ENCODE assay signal across 8 cellular contexts in the genomic region with DNA sequence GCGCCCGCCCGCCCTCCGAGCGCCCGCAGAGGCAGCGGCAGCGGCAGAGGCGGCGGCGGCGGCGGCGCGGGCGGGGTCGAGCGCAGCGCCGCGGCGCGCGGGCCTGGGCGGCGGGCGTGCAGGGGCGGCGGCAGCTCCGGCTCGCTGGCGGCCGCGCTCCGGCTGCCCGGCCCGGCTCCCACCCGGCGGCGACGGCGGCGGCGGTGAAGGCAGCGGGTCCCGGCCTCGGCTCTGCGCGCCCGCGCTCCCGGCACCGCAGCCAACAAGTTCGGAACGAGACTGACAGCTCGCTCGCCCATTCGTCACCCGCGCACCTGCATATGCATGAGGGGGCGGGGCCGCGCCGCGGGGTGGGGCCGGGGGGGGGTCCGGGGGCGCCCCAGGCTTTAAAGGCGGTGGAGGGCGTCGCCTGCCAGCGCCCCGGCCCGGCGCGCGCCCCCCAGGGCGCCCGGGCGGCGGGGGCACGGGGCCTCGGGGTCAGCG. TPM values are rescaled to one million over a fixed set of nuclear protein-coding genes. Genes with fewer than 3 reads are reported as not detected.
DNase-seq lines count a peak whose midpoint lies in the region; ATAC-seq and TF ChIP-seq lines count a peak whose summit lies in the region.

A gene (minus strand): TSS at position 281 of the 483 bp plus-strand sequence. CDS start 356 bp downstream, outside the sequence.

- H2AK5ac ChIP-seq in mesenchymal stem cell (ENCODE audit: low read length, severe bottlenecking), result no peak within 1 kb of the TSS

- no peak within 1 kb of the TSS for H2AFZ ChIP-seq in mesenchymal stem cell (ENCODE audit: low read depth, low read length)

- under 1% methylated on average over 38 of the region's 84 CpGs for WGBS in mesenchymal stem cell

- peak within 1 kb of the TSS; percentile 71 for H3K4me3 Mint-ChIP-seq in stimulated activated effector memory CD8-positive, alpha-beta T cell treated with anti-CD3 and anti-CD28 coated beads, Interleukin-12 subunit alpha, Interleukin-12 subunit beta, amount 100 ng/mL, for 72 hours

- H3K36me3 ChIP-seq in DOHH2 (ENCODE audit: control insufficient read depth, low read length), result no peaks in the 10 kb centered on the region
- H3K36me3 ChIP-seq in mesenchymal stem cell (ENCODE audit: control insufficient read depth in 1 of 2, insufficient read depth in 2 of 2, low read depth in 1 of 2, low read length in 2 of 2), result no peaks in the 10 kb centered on the region

- H3F3A ChIP-seq in DOHH2 (ENCODE audit: control insufficient read depth, insufficient read depth), result no peaks in the 10 kb centered on the region

- H3K27me3 ChIP-seq in DOHH2 (ENCODE audit: control insufficient read depth, low read length) (peaks cover 38% of the 10 kb centered on the region), dorsolateral prefrontal cortex (peaks cover 0 to 17% (median 0%) of the 10 kb centered on the region in 45 donors), mesenchymal stem cell (ENCODE audit: control insufficient read depth in 1 of 2, insufficient read depth in 1 of 2, low read length in 2 of 2) (peaks cover 55 to 57% of the 10 kb centered on the region in 2 experiments)

- peak within 1 kb of the TSS; percentile 35 for H2BK15ac ChIP-seq in mesenchymal stem cell (ENCODE audit: low read depth, poor library complexity, severe bottlenecking)

- no peak within 1 kb of the TSS for H4K8ac ChIP-seq in mesenchymal stem cell (ENCODE audit: low read length)

- no peaks in the 10 kb centered on the region for H3K36me3 Mint-ChIP-seq in stimulated activated effector memory CD8-positive, alpha-beta T cell treated with anti-CD3 and anti-CD28 coated beads, Interleukin-12 subunit alpha, Interleukin-12 subunit beta, amount 100 ng/mL, for 72 hours

- peak; percentile 29 for ATAC-seq in stimulated activated effector memory CD8-positive, alpha-beta T cell treated with anti-CD3 and anti-CD28 coated beads, Interleukin-12 subunit alpha, Interleukin-12 subunit beta, amount 100 ng/mL, for 72 hours
- no peak for ATAC-seq in GM18868 (IDR thresholded peaks at IDR 0.05; ENCODE audit: unreplicated experiment)

- no peak within 1 kb of the TSS for H3K4ac ChIP-seq in mesenchymal stem cell (ENCODE audit: low read depth in 1 of 2, low read length in 2 of 2)

- DNase-seq in MV-4-11 (lab: John Stamatoyannopoulos, UW) (peak; percentile 23), dorsolateral prefrontal cortex (peak in 8 of 10 donors; percentile 37 to 76 (median 61)), mesenchymal stem cell (no peak), epidermal melanocyte (ENCODE audit: insufficient read length, low spot score) (no peak)
- DNase-seq in activated CD4-positive, alpha-beta T cell treated with anti-CD3 and anti-CD28 coated beads, Interleukin-2, amount 50 U/mL, for 1 hour, result peak; percentile 57
- DNase-seq in stimulated activated effector memory CD8-positive, alpha-beta T cell treated with anti-CD3 and anti-CD28 coated beads, Interleukin-12 subunit alpha, Interleukin-12 subunit beta, amount 100 ng/mL, for 72 hours (ENCODE audit: low spot score in 2 of 2), result no peak

- no peak within 1 kb of the TSS for H2BK120ac ChIP-seq in mesenchymal stem cell (ENCODE audit: low read depth, low read length)

- intact Hi-C loops in dorsolateral prefrontal cortex (cut with DNase I), result loop anchor here in 1 of 2 donors (5.0 kb wide), 1 partner anchor 76 kb away; no protein-coding TSS in a partner anchor

- no peak within 1 kb of the TSS for H3K27ac ChIP-seq in DOHH2 (ENCODE audit: low read depth, low read length)
- peak within 1 kb of the TSS in 23 of 59 donors; percentile 13 to 80 (median 61) for H3K27ac ChIP-seq in dorsolateral prefrontal cortex
- no peak within 1 kb of the TSS for H3K27ac ChIP-seq in mesenchymal stem cell (ENCODE audit: low read length, poor library complexity, severe bottlenecking)

- no peaks in the 10 kb centered on the region for H3K79me2 ChIP-seq in DOHH2 (ENCODE audit: control insufficient read depth, low read length)

- no peaks in the 10 kb centered on the region for H3K9me3 Mint-ChIP-seq in stimulated activated effector memory CD8-positive, alpha-beta T cell treated with anti-CD3 and anti-CD28 coated beads, Interleukin-12 subunit alpha, Interleukin-12 subunit beta, amount 100 ng/mL, for 72 hours

- peak within 1 kb of the TSS in 1 of 2 experiments; percentile 93 for H3K23ac ChIP-seq in mesenchymal stem cell (ENCODE audit: low read length in 2 of 2)

- H3K4me2 ChIP-seq in DOHH2 (ENCODE audit: low read length), result peak within 1 kb of the TSS; percentile 61
- H3K4me2 ChIP-seq in mesenchymal stem cell (ENCODE audit: low read length, poor library complexity, severe bottlenecking), result peak within 1 kb of the TSS; percentile 75

- peak within 1 kb of the TSS in 1 of 2 experiments; percentile 39 for H2BK12ac ChIP-seq in mesenchymal stem cell (ENCODE audit: low read length in 2 of 2)

- peak within 1 kb of the TSS in 1 of 2 experiments; percentile 66 for H3K14ac ChIP-seq in mesenchymal stem cell (ENCODE audit: low read length in 2 of 2)

- TF ChIP-seq CTCF in DOHH2 (IDR thresholded peaks at IDR 0.05; ENCODE audit: low read depth, low read length, poor library complexity, severe bottlenecking) (no peak), dorsolateral prefrontal cortex (IDR thresholded peaks at IDR 0.05 in 54 of 56, conservative IDR thresholded peaks at IDR 0.05 in 2 of 56; ENCODE audit: low read depth in 1 of 56, partially characterized antibody in 56 of 56) (no peak)

- H2BK5ac ChIP-seq in mesenchymal stem cell (ENCODE audit: low read depth, low read length, poor library complexity, severe bottlenecking), result no peak within 1 kb of the TSS

- H3K27ac Mint-ChIP-seq in stimulated activated effector memory CD8-positive, alpha-beta T cell treated with anti-CD3 and anti-CD28 coated beads, Interleukin-12 subunit alpha, Interleukin-12 subunit beta, amount 100 ng/mL, for 72 hours, result no peak within 1 kb of the TSS

- no peaks in the 10 kb centered on the region for H3K9me2 ChIP-seq in DOHH2 (replicated peaks; ENCODE audit: control insufficient read depth, low read length)

- H3K4me3 ChIP-seq in DOHH2 (ENCODE audit: low read length) (peak within 1 kb of the TSS; percentile 58), dorsolateral prefrontal cortex (peak within 1 kb of the TSS; percentile 25 to 72 (median 57)), mesenchymal stem cell (ENCODE audit: insufficient read depth in 1 of 2, low read depth in 1 of 2, low read length in 2 of 2) (peak within 1 kb of the TSS in 1 of 2 experiments; percentile 44)

- peaks cover 14% of the 10 kb centered on the region for H3K4me1 Mint-ChIP-seq in stimulated activated effector memory CD8-positive, alpha-beta T cell treated with anti-CD3 and anti-CD28 coated beads, Interleukin-12 subunit alpha, Interleukin-12 subunit beta, amount 100 ng/mL, for 72 hours

- H3K9ac ChIP-seq in mesenchymal stem cell (ENCODE audit: low read length), result no peak within 1 kb of the TSS

- H3K18ac ChIP-seq in mesenchymal stem cell (ENCODE audit: low read depth in 1 of 2, low read length in 2 of 2), result no peak within 1 kb of the TSS

- H4K91ac ChIP-seq in mesenchymal stem cell (ENCODE audit: low read length), result peak within 1 kb of the TSS; percentile 58

- H3K79me1 ChIP-seq in mesenchymal stem cell (replicated peaks; ENCODE audit: low read length, poor library complexity, severe bottlenecking), result no peaks in the 10 kb centered on the region

- H4K20me1 ChIP-seq in DOHH2 (ENCODE audit: control insufficient read depth, insufficient read depth, low read depth, low read length), result peaks cover 4% of the 10 kb centered on the region; the same call in 1 of the 2 replicates

- H3K4me1 ChIP-seq in DOHH2 (ENCODE audit: control insufficient read depth, low read length), result peaks cover 14% of the 10 kb centered on the region
- H3K4me1 ChIP-seq in mesenchymal stem cell (ENCODE audit: control insufficient read depth, insufficient read depth, low read depth, low read length), result peaks cover 29% of the 10 kb centered on the region

- H3K9me3 ChIP-seq in DOHH2 (ENCODE audit: control insufficient read depth, insufficient read depth, low read length) (no peaks in the 10 kb centered on the region), mesenchymal stem cell (ENCODE audit: control insufficient read depth, low read length) (no peaks in the 10 kb centered on the region)

RNA-seq across cellular contexts. Expression of the gene that starts here (rescaled TPM):
- total RNA-seq in dorsolateral prefrontal cortex, result 10 to 100 TPM; 15.2 to 59.3 (median 34.5) TPM
- 0.94 TPM for polyA plus RNA-seq in mesenchymal stem cell (2013, experiment 1 of 2)
- 0.81 TPM for polyA plus RNA-seq in mesenchymal stem cell (2013, experiment 2 of 2)

Comparison
In these comparisons a context has a peak if more than half of its experiments do, and no peak if none do; other contexts are left out.
1. DNase-seq: peak in MV-4-11 (single experiment), activated CD4-positive, alpha-beta T cell treated with anti-CD3 and anti-CD28 coated beads, Interleukin-2, amount 50 U/mL, for 1 hour (single experiment) and dorsolateral prefrontal cortex (8 of 10); none in mesenchymal stem cell (single experiment), stimulated activated effector memory CD8-positive, alpha-beta T cell treated with anti-CD3 and anti-CD28 coated beads, Interleukin-12 subunit alpha, Interleukin-12 subunit beta, amount 100 ng/mL, for 72 hours (0 of 2) and epidermal melanocyte (single experiment).